In genomic region chr11:34053161-34053686, GRCh38 we compare ENCODE assay signal across 8 cellular contexts. TPM values are rescaled to one million over a fixed set of nuclear protein-coding genes. Genes with fewer than 3 reads are reported as not detected.
A peak's percentile ranks its signal among the peaks of the same experiment; 100 is the strongest.
DNase-seq lines count a peak whose midpoint lies in the region; ATAC-seq and TF ChIP-seq lines count a peak whose summit lies in the region.

No MANE protein-coding gene starts in this region.

- no peak for TF ChIP-seq EP300 in gastroesophageal sphincter (IDR thresholded peaks at IDR 0.05)

- no peaks in the 10 kb centered on the region for H3K9me3 ChIP-seq in CD4-positive, CD25-positive, alpha-beta regulatory T cell (ENCODE audit: control insufficient read depth in 2 of 2, low read length in 2 of 2)
- no peaks in the 10 kb centered on the region for H3K9me3 ChIP-seq in gastroesophageal sphincter

- no peaks in the 10 kb centered on the region for H3K27me3 ChIP-seq in CD4-positive, CD25-positive, alpha-beta regulatory T cell (ENCODE audit: control insufficient read depth, insufficient read depth, low read length)
- no peaks in the 10 kb centered on the region for H3K27me3 ChIP-seq in gastroesophageal sphincter

- H3K4me3 ChIP-seq in CD4-positive, CD25-positive, alpha-beta regulatory T cell (ENCODE audit: low read depth, low read length) = peak overlapping the region; percentile 95
- peak overlapping the region; percentile 94 for H3K4me3 ChIP-seq in Jurkat, Clone E6-1 (ENCODE audit: low read length)
- H3K4me3 ChIP-seq in gastroesophageal sphincter = peak overlapping the region; percentile 95 to 98

- peaks cover 7% of the 10 kb centered on the region for H3K27me3 Mint-ChIP-seq in CD4-positive, CD25-positive, alpha-beta regulatory T cell

- peak overlapping the region; percentile 93 to 100 (median 99) for H3K4me3 Mint-ChIP-seq in CD4-positive, CD25-positive, alpha-beta regulatory T cell

- H3K36me3 ChIP-seq in CD4-positive, CD25-positive, alpha-beta regulatory T cell (ENCODE audit: control insufficient read depth, insufficient read depth, low read length) = no peaks in the 10 kb centered on the region
- H3K36me3 ChIP-seq in gastroesophageal sphincter = peaks cover 0 to 10% of the 10 kb centered on the region in 2 donors

- peak; percentile 70 to 88 (median 76) for DNase-seq in CD4-positive, CD25-positive, alpha-beta regulatory T cell
- DNase-seq in Jurkat, Clone E6-1 (ENCODE audit: low read depth, low spot score) = peak; percentile 74
- peak; percentile 31 for DNase-seq in SIG-M5 (lab: John Stamatoyannopoulos, UW)
- peak; percentile 85 for DNase-seq in activated naive CD4-positive, alpha-beta T cell treated with Interleukin-2 at 50 U/mL for 16 hours
- peak; percentile 41 for DNase-seq in omental fat pad (ENCODE audit: low spot score)

- peaks cover 16 to 47% (median 33%) of the 10 kb centered on the region in 4 donors for H3K4me1 Mint-ChIP-seq in CD4-positive, CD25-positive, alpha-beta regulatory T cell

- H3K36me3 Mint-ChIP-seq in CD4-positive, CD25-positive, alpha-beta regulatory T cell = peaks cover 11% of the 10 kb centered on the region

- H3K9me3 Mint-ChIP-seq in CD4-positive, CD25-positive, alpha-beta regulatory T cell = peaks cover 0 to 1% (median 0%) of the 10 kb centered on the region in 7 donors

- peak in 1 of 2 donors; percentile 7 for TF ChIP-seq POLR2A in gastroesophageal sphincter (IDR thresholded peaks at IDR 0.05)

- ATAC-seq in CD4-positive, CD25-positive, alpha-beta regulatory T cell (ENCODE audit: low read depth in 2 of 2) = peak; percentile 52 to 56
- peak; percentile 24 for ATAC-seq in GM21360 (IDR thresholded peaks at IDR 0.05; ENCODE audit: unreplicated experiment)
- ATAC-seq in gastroesophageal sphincter = no peak
- ATAC-seq in omental fat pad (ENCODE audit: low FRiP score) = peak; percentile 65

- WGBS in gastroesophageal sphincter (ENCODE audit: low coverage in 1 of 2), 2 donors = 0% methylated on average over 6 of the region's 24 CpGs

- peak overlapping the region; percentile 98 to 99 (median 99) for H3K27ac Mint-ChIP-seq in CD4-positive, CD25-positive, alpha-beta regulatory T cell

- peak overlapping the region; percentile 99 for H3K27ac ChIP-seq in CD4-positive, CD25-positive, alpha-beta regulatory T cell (ENCODE audit: insufficient read depth, low read length, poor library complexity, severe bottlenecking)
- peak overlapping the region; percentile 88 to 100 (median 99) for H3K27ac ChIP-seq in gastroesophageal sphincter
- H3K27ac ChIP-seq in temporal lobe (ENCODE audit: low read depth, low read length) = peak overlapping the region; percentile 72

- no peak for TF ChIP-seq CTCF in gastroesophageal sphincter (IDR thresholded peaks at IDR 0.05)
- no peak for TF ChIP-seq CTCF in omental fat pad (IDR thresholded peaks at IDR 0.05)

- peaks cover 60% of the 10 kb centered on the region for H3K4me1 ChIP-seq in CD4-positive, CD25-positive, alpha-beta regulatory T cell (ENCODE audit: control insufficient read depth, insufficient read depth, low read length, poor library complexity, severe bottlenecking)
- H3K4me1 ChIP-seq in gastroesophageal sphincter = peaks cover 6 to 58% (median 36%) of the 10 kb centered on the region in 3 donors

RNA-seq across cellular contexts. Expression of gene CAPRIN1, which starts 1.7 kb away (rescaled TPM):
- 132 TPM for total RNA-seq in CD4-positive, CD25-positive, alpha-beta regulatory T cell
- polyA plus RNA-seq in CD4-positive, CD25-positive, alpha-beta regulatory T cell = 100 to 1,000 TPM in 2 of 4 donors, 10 to 100 TPM in 2; 83.4 to 111 (median 98.4) TPM
- polyA plus RNA-seq in Jurkat, Clone E6-1 (2012; ENCODE audit: insufficient read depth, insufficient read length) = 266 TPM
- total RNA-seq in gastroesophageal sphincter = 100 to 1,000 TPM in 3 of 4 donors, 10 to 100 TPM in 1; 94.5 to 132 (median 115) TPM
- 100 to 1,000 TPM; 130 to 190 (median 141) TPM for total RNA-seq in omental fat pad
- total RNA-seq in temporal lobe = 249 TPM

RNA-seq across cellular contexts. Expression of gene NAT10, which starts 52.2 kb away (rescaled TPM):
- 48.8 TPM for total RNA-seq in CD4-positive, CD25-positive, alpha-beta regulatory T cell
- 10 to 100 TPM; 24.8 to 42.2 (median 32.3) TPM for polyA plus RNA-seq in CD4-positive, CD25-positive, alpha-beta regulatory T cell
- 87.6 TPM for polyA plus RNA-seq in Jurkat, Clone E6-1 (2012; ENCODE audit: insufficient read depth, insufficient read length)
- total RNA-seq in gastroesophageal sphincter = 10 to 100 TPM; 19.9 to 27.5 (median 21.6) TPM
- total RNA-seq in omental fat pad = 10 to 100 TPM; 26.5 to 52.7 (median 27.7) TPM
- total RNA-seq in temporal lobe = 15.7 TPM

Comparison
In these comparisons a context has a peak if more than half of its experiments do, and no peak if none do; other contexts are left out.
1. DNase-seq: peak in every context shown above with its lines; median percentile 85 in activated naive CD4-positive, alpha-beta T cell treated with Interleukin-2 at 50 U/mL for 16 hours; 76 in CD4-positive, CD25-positive, alpha-beta regulatory T cell; 74 in Jurkat, Clone E6-1; 41 in omental fat pad; 31 in SIG-M5.